ENCODE assay signal across 15 cellular contexts in genomic region chr6:31573239-31574105, GRCh38. TPM values are rescaled to one million over a fixed set of nuclear protein-coding genes. Genes with fewer than 3 reads are reported as not detected.
A peak's percentile ranks its signal among the peaks of the same experiment; 100 is the strongest.
DNase-seq lines count a peak whose midpoint lies in the region; ATAC-seq and TF ChIP-seq lines count a peak whose summit lies in the region.
"Had no signal": no experiment of that assay in that cellular context is flagged by ENCODE, and none has a peak within 500 bp of the region (broad histone marks: within the 10 kb centered on the region; RNA-seq: fewer than 3 reads in every experiment).

No MANE protein-coding gene starts in this region.

- no peak for DNase-seq in stimulated activated naive CD8-positive, alpha-beta T cell treated with anti-CD3 and anti-CD28 coated beads, Interleukin-15, Interleukin-2, amounts not matched to agents 100 U/mL and 50 U/mL, for 24 hours
- DNase-seq in activated B cell treated with CpG ODN at 0.5 μM for 24 hours (no peak), immature natural killer cell (no peak), NCI-H510A treated with DMSO at 0.1 percent for 48 hours (lab: John Stamatoyannopoulos, UW) (no peak)
- no peak for DNase-seq in stimulated activated naive CD8-positive, alpha-beta T cell treated with anti-CD3 and anti-CD28 coated beads, Interleukin-15, amount 100 ng/mL, for 72 hours
- no peak for DNase-seq in activated CD4-positive, CD25-positive, alpha-beta regulatory T cell (lab: John Stamatoyannopoulos, UW)
- DNase-seq: heart left ventricle, left colon, NCI-H146, NCI-H524 treated with DMSO at 0.1 percent for 48 hours had no signal

- ATAC-seq in stimulated activated naive CD8-positive, alpha-beta T cell treated with anti-CD3 and anti-CD28 coated beads, Interleukin-15, Interleukin-2, amounts not matched to agents 100 U/mL and 50 U/mL, for 24 hours = no peak
- ATAC-seq in activated B cell treated with CpG ODN at 0.5 μM for 24 hours (ENCODE audit: low read depth) (no peak), HG03025 (IDR thresholded peaks at IDR 0.05; ENCODE audit: low FRiP score, unreplicated experiment) (no peak)
- ATAC-seq in stimulated activated naive CD8-positive, alpha-beta T cell treated with anti-CD3 and anti-CD28 coated beads, Interleukin-15, amount 100 ng/mL, for 72 hours = no peak
- ATAC-seq: heart left ventricle, Panc1 had no signal

- intact Hi-C loops in activated B cell treated with CpG ODN at 0.5 μM for 24 hours (cut with micrococcal nuclease) = loop anchor here (2.0 kb wide), 1 partner anchor 79 kb away; the partner anchor contains the start of gene BAG6

- no peaks in the 10 kb centered on the region for H3K27me3 Mint-ChIP-seq in stimulated activated naive CD8-positive, alpha-beta T cell treated with anti-CD3 and anti-CD28 coated beads, Interleukin-15, Interleukin-2, amounts not matched to agents 100 ng/mL and 50 ng/mL, for 24 hours
- no peaks in the 10 kb centered on the region for H3K27me3 Mint-ChIP-seq in activated B cell treated with CpG ODN at 0.5 μM for 24 hours
- peaks cover 6 to 17% (median 7%) of the 10 kb centered on the region in 3 donors for H3K27me3 Mint-ChIP-seq in immature natural killer cell (ENCODE audit: low read depth in 3 of 3)
- H3K27me3 Mint-ChIP-seq in stimulated activated naive CD8-positive, alpha-beta T cell treated with anti-CD3 and anti-CD28 coated beads, Interleukin-15, amount 100 ng/mL, for 72 hours = no peaks in the 10 kb centered on the region

- no peak for TF ChIP-seq CTCF in activated B cell treated with CpG ODN at 0.5 μM for 24 hours (IDR thresholded peaks at IDR 0.05)

- peaks cover 49% of the 10 kb centered on the region for H3K36me3 Mint-ChIP-seq in stimulated activated naive CD8-positive, alpha-beta T cell treated with anti-CD3 and anti-CD28 coated beads, Interleukin-15, Interleukin-2, amounts not matched to agents 100 ng/mL and 50 ng/mL, for 24 hours (ENCODE audit: low read depth)
- H3K36me3 Mint-ChIP-seq in activated B cell treated with CpG ODN at 0.5 μM for 24 hours (ENCODE audit: low read depth) (peaks cover 48% of the 10 kb centered on the region), immature natural killer cell (peaks cover 3 to 6% (median 4%) of the 10 kb centered on the region in 3 donors)

- H3K9me3 Mint-ChIP-seq in stimulated activated naive CD8-positive, alpha-beta T cell treated with anti-CD3 and anti-CD28 coated beads, Interleukin-15, Interleukin-2, amounts not matched to agents 100 ng/mL and 50 ng/mL, for 24 hours = no peaks in the 10 kb centered on the region
- no peaks in the 10 kb centered on the region for H3K9me3 Mint-ChIP-seq in activated B cell treated with CpG ODN at 0.5 μM for 24 hours
- H3K9me3 Mint-ChIP-seq in immature natural killer cell = no peaks in the 10 kb centered on the region
- H3K9me3 Mint-ChIP-seq in stimulated activated naive CD8-positive, alpha-beta T cell treated with anti-CD3 and anti-CD28 coated beads, Interleukin-15, amount 100 ng/mL, for 72 hours = no peaks in the 10 kb centered on the region

- H3K27ac Mint-ChIP-seq in stimulated activated naive CD8-positive, alpha-beta T cell treated with anti-CD3 and anti-CD28 coated beads, Interleukin-15, Interleukin-2, amounts not matched to agents 100 ng/mL and 50 ng/mL, for 24 hours = peak overlapping the region; percentile 100
- peak overlapping the region; percentile 99 for H3K27ac Mint-ChIP-seq in activated B cell treated with CpG ODN at 0.5 μM for 24 hours
- peak overlapping the region; percentile 86 to 98 (median 96) for H3K27ac Mint-ChIP-seq in immature natural killer cell
- peak overlapping the region; percentile 6 to 98 for H3K27ac Mint-ChIP-seq in stimulated activated naive CD8-positive, alpha-beta T cell treated with anti-CD3 and anti-CD28 coated beads, Interleukin-15, amount 100 ng/mL, for 72 hours

- H3K4me3 Mint-ChIP-seq in stimulated activated naive CD8-positive, alpha-beta T cell treated with anti-CD3 and anti-CD28 coated beads, Interleukin-15, Interleukin-2, amounts not matched to agents 100 ng/mL and 50 ng/mL, for 24 hours = peak overlapping the region; percentile 98
- peak overlapping the region; percentile 98 for H3K4me3 Mint-ChIP-seq in activated B cell treated with CpG ODN at 0.5 μM for 24 hours
- peak overlapping the region; percentile 49 to 96 (median 82) for H3K4me3 Mint-ChIP-seq in immature natural killer cell
- peak overlapping the region; percentile 86 to 97 for H3K4me3 Mint-ChIP-seq in stimulated activated naive CD8-positive, alpha-beta T cell treated with anti-CD3 and anti-CD28 coated beads, Interleukin-15, amount 100 ng/mL, for 72 hours

- CTCF ChIA-PET in activated B cell treated with CpG ODN at 0.5 μM for 24 hours (lab: Charles Lee) = interaction anchor here (5.0 to 25.7 kb wide), 3 partner anchors 11 to 23 kb away, joined by 33 to 611 read pairs (median 577); partner anchors contain the start of genes ATP6V1G2, DDX39B, LST1 and LTB

- POLR2A ChIA-PET in activated B cell treated with CpG ODN at 0.5 μM for 24 hours (lab: Charles Lee) = interaction anchor here (0.6 to 26.0 kb wide), 8 partner anchors 3 to 109 kb away, joined by 3 to 1155 read pairs (median 121); partner anchors contain the start of genes BAG6, LST1, LTA and LTB

- peaks cover 97% of the 10 kb centered on the region for H3K4me1 Mint-ChIP-seq in stimulated activated naive CD8-positive, alpha-beta T cell treated with anti-CD3 and anti-CD28 coated beads, Interleukin-15, Interleukin-2, amounts not matched to agents 100 ng/mL and 50 ng/mL, for 24 hours (ENCODE audit: low read depth)
- H3K4me1 Mint-ChIP-seq in activated B cell treated with CpG ODN at 0.5 μM for 24 hours (peaks cover 95% of the 10 kb centered on the region), immature natural killer cell (peaks cover 83 to 90% of the 10 kb centered on the region in 2 donors)
- H3K4me1 Mint-ChIP-seq in stimulated activated naive CD8-positive, alpha-beta T cell treated with anti-CD3 and anti-CD28 coated beads, Interleukin-15, amount 100 ng/mL, for 72 hours = peaks cover 91% of the 10 kb centered on the region

RNA-seq across cellular contexts. Expression of gene LTA, which starts 1.4 kb away (rescaled TPM):
- 60.4 and 66.0 TPM in 2 replicates for total RNA-seq in activated B cell treated with CpG ODN at 0.5 μM for 24 hours
- 1 to 10 TPM; 1.4 to 6.6 (median 3.1) TPM for polyA plus RNA-seq in immature natural killer cell
- total RNA-seq: H4, renal cortical epithelial cell had no signal

RNA-seq across cellular contexts. Expression of gene TNF, which starts 1.9 kb away (rescaled TPM):
- 135 and 139 TPM in 2 replicates for total RNA-seq in activated B cell treated with CpG ODN at 0.5 μM for 24 hours
- polyA plus RNA-seq in immature natural killer cell = 1 to 10 TPM; 2.1 to 5.9 (median 5.6) TPM
- total RNA-seq: H4 had no signal

RNA-seq across cellular contexts. Expression of gene LTB, which starts 8.8 kb away (rescaled TPM):
- total RNA-seq in activated B cell treated with CpG ODN at 0.5 μM for 24 hours = 155 and 177 TPM in 2 replicates
- 100 to 1,000 TPM; 132 to 137 (median 133) TPM for polyA plus RNA-seq in immature natural killer cell
- total RNA-seq: H4 had no signal

RNA-seq across cellular contexts. Expression of gene LST1, which starts 12.6 kb away (rescaled TPM):
- 7.8 and 8.4 TPM in 2 replicates for total RNA-seq in activated B cell treated with CpG ODN at 0.5 μM for 24 hours
- 10 to 100 TPM; 20.3 to 44.8 (median 42.3) TPM for polyA plus RNA-seq in immature natural killer cell
- total RNA-seq: H4, renal cortical epithelial cell had no signal

RNA-seq across cellular contexts. Expression of gene NCR3, which starts 19.3 kb away (rescaled TPM):
- total RNA-seq in activated B cell treated with CpG ODN at 0.5 μM for 24 hours = 10.0 and 11.2 TPM in 2 replicates
- polyA plus RNA-seq in immature natural killer cell = 100 to 1,000 TPM; 393 to 414 (median 409) TPM
- total RNA-seq: H4, renal cortical epithelial cell had no signal
- polyA plus RNA-seq: heart left ventricle had no signal
